ENCODE assay signal across 9 cellular contexts in genomic region chr3:70873686-70874085, GRCh38.
"Had no signal": no experiment of that assay in that cellular context is flagged by ENCODE, and none has a peak within 500 bp of the region (broad histone marks: within the 10 kb centered on the region; RNA-seq: fewer than 3 reads in every experiment).

No MANE protein-coding gene starts in this region.

- H3K9ac ChIP-seq: GM23248, KMS-11 had no signal

- H3K4me2 ChIP-seq: KMS-11 had no signal

- ATAC-seq: HCT116 had no signal

- H2AFZ ChIP-seq: GM23248 had no signal

- H3K27ac ChIP-seq: GM23248, HL-60, KMS-11 had no signal

- DNase-seq: GM23248, GOT3, H7, HFFc6, KBM-7 had no signal

- H3K4me3 ChIP-seq: GM23248, HAP-1 had no signal

- H3K36me3 ChIP-seq: HAP-1 had no signal
